In genomic region chr7:87216701-87217508, GRCh38 we compare ENCODE assay signal across 9 cellular contexts.
DNase-seq lines count a peak whose midpoint lies in the region; ATAC-seq lines count a peak whose summit lies in the region.
"Had no signal": no experiment of that assay in that cellular context is flagged by ENCODE, and none has a peak within 500 bp of the region (broad histone marks: within the 10 kb centered on the region; RNA-seq: fewer than 3 reads in every experiment).

No MANE protein-coding gene starts in this region.

- H3K4me3 ChIP-seq in GM08714 (ENCODE audit: low read length) = peak overlapping the region; percentile 83

- peak; percentile 43 for ATAC-seq in GM19463 (IDR thresholded peaks at IDR 0.05; ENCODE audit: unreplicated experiment)
- peak; percentile 53 for ATAC-seq in HG03460 (IDR thresholded peaks at IDR 0.05; ENCODE audit: unreplicated experiment)

- DNase-seq in activated naive CD4-positive, alpha-beta T cell treated with anti-CD3 and anti-CD28 coated beads, Interleukin-2, amount 50 U/mL, for 16 hours = peak; percentile 35
- peak; percentile 23 to 38 for DNase-seq in stimulated activated CD4-positive, alpha-beta T cell treated with anti-CD3 and anti-CD28 coated beads, Interleukin-15, amount 100 ng/mL, for 48 hours (ENCODE audit: low read depth in 2 of 2)
- DNase-seq in COR-L47 (lab: John Stamatoyannopoulos, UW) (no peak), NCI-H1092 (lab: John Stamatoyannopoulos, UW) (no peak), NCI-H526 treated with DMSO at 0.1 percent for 48 hours (lab: John Stamatoyannopoulos, UW) (no peak)
- DNase-seq: IMR-90 had no signal

Comparison
In these comparisons a context has a peak if more than half of its experiments do, and no peak if none do; other contexts are left out.
1. DNase-seq: peak in activated naive CD4-positive, alpha-beta T cell treated with anti-CD3 and anti-CD28 coated beads, Interleukin-2, amount 50 U/mL, for 16 hours (single experiment) and stimulated activated CD4-positive, alpha-beta T cell treated with anti-CD3 and anti-CD28 coated beads, Interleukin-15, amount 100 ng/mL, for 48 hours (2 of 2); none in COR-L47 (single experiment), NCI-H1092 (single experiment) and NCI-H526 treated with DMSO at 0.1 percent for 48 hours (single experiment).